ENCODE assay signal across 8 cellular contexts in genomic region chr17:62093188-62094155, GRCh38. TPM values are rescaled to one million over a fixed set of nuclear protein-coding genes. Genes with fewer than 3 reads are reported as not detected.
DNase-seq lines count a peak whose midpoint lies in the region; ATAC-seq and TF ChIP-seq lines count a peak whose summit lies in the region.

No MANE protein-coding gene starts in this region.

- H3K27ac ChIP-seq in liver (ENCODE audit: low read depth in 1 of 2, low read length in 2 of 2) = peak overlapping the region; percentile 73 to 76

- TF ChIP-seq CTCF in liver (IDR thresholded peaks at IDR 0.05; ENCODE audit: low read depth, low read length, missing input control) = no peak

- peak overlapping the region in 1 of 2 donors; percentile 40 for H3K9ac ChIP-seq in liver (ENCODE audit: low read depth in 1 of 2, low read length in 2 of 2)

- no peak overlapping the region for H3K4me3 Mint-ChIP-seq in activated CD4-positive, alpha-beta T cell treated with anti-CD3 and anti-CD28 coated beads, Interleukin-2, amount 10 ng/mL, durations not matched to agents 24 days and 14 days

- H3K36me3 Mint-ChIP-seq in activated naive CD4-positive, alpha-beta T cell treated with anti-CD3 and anti-CD28 coated beads, Interleukin-2, amount 50 U/mL, for 72 hours = no peaks in the 10 kb centered on the region
- no peaks in the 10 kb centered on the region for H3K36me3 Mint-ChIP-seq in activated CD4-positive, alpha-beta T cell treated with anti-CD3 and anti-CD28 coated beads, Interleukin-2, amount 10 ng/mL, durations not matched to agents 24 days and 14 days (ENCODE audit: low read depth)

- peaks cover 8 to 63% (median 51%) of the 10 kb centered on the region in 4 donors for H3K4me1 ChIP-seq in liver (ENCODE audit: control insufficient read depth in 4 of 4, insufficient read depth in 4 of 4, low read length in 3 of 4)

- H3K4me1 Mint-ChIP-seq in activated CD4-positive, alpha-beta T cell treated with anti-CD3 and anti-CD28 coated beads, Interleukin-2, amount 10 ng/mL, durations not matched to agents 24 days and 14 days = peaks cover 5% of the 10 kb centered on the region

- in situ Hi-C loops in SK-MEL-5 (cut with HindIII; ENCODE audit: low pct_unique_long_range_greater_than_20kb, low sequenced_read_pairs) = no loop called here

- no peaks in the 10 kb centered on the region for H3K9me3 ChIP-seq in liver (ENCODE audit: control insufficient read depth in 4 of 4, low read length in 3 of 4)

- no peaks in the 10 kb centered on the region for H3K36me3 ChIP-seq in liver (ENCODE audit: control insufficient read depth in 4 of 4, insufficient read depth in 3 of 4, low read depth in 1 of 4, low read length in 3 of 4)

- no peak overlapping the region for H3K4me3 ChIP-seq in liver (ENCODE audit: low read depth in 1 of 3, low read length in 3 of 3)

- TF ChIP-seq RAD21 in liver (IDR thresholded peaks at IDR 0.05) = no peak

- WGBS in liver = 53% methylated on average over 7 of the region's 7 CpGs

- DNase-seq in activated naive CD4-positive, alpha-beta T cell treated with anti-CD3 and anti-CD28 coated beads, Interleukin-2, amount 50 U/mL, for 72 hours (ENCODE audit: low spot score in 2 of 2) = peak in 1 of 2 donors; percentile 9
- DNase-seq in activated naive CD4-positive, alpha-beta T cell (lab: John Stamatoyannopoulos, UW) = no peak
- DNase-seq in SK-MEL-5 (ENCODE audit: low read depth, low spot score) = peak; percentile 66
- DNase-seq in NCI-H187 (lab: John Stamatoyannopoulos, UW) = no peak
- DNase-seq in cerebellum (ENCODE audit: low spot score) = no peak
- no peak for DNase-seq in activated CD4-positive, alpha-beta T cell treated with anti-CD3 and anti-CD28 coated beads, Interleukin-2, amount 10 ng/mL, durations not matched to agents 24 days and 14 days

- H3K27me3 ChIP-seq in liver (ENCODE audit: control insufficient read depth in 4 of 4, insufficient read depth in 4 of 4, low read length in 3 of 4) = no peaks in the 10 kb centered on the region

- peak; percentile 99 to 100 for ATAC-seq in activated naive CD4-positive, alpha-beta T cell treated with anti-CD3 and anti-CD28 coated beads, Interleukin-2, amount 50 U/mL, for 72 hours
- ATAC-seq in HG02852 (IDR thresholded peaks at IDR 0.05; ENCODE audit: unreplicated experiment) = peak; percentile 95

- H3K9me3 Mint-ChIP-seq in activated naive CD4-positive, alpha-beta T cell treated with anti-CD3 and anti-CD28 coated beads, Interleukin-2, amount 50 U/mL, for 72 hours = no peaks in the 10 kb centered on the region
- no peaks in the 10 kb centered on the region for H3K9me3 Mint-ChIP-seq in activated CD4-positive, alpha-beta T cell treated with anti-CD3 and anti-CD28 coated beads, Interleukin-2, amount 10 ng/mL, durations not matched to agents 24 days and 14 days

- H3K27me3 Mint-ChIP-seq in activated CD4-positive, alpha-beta T cell treated with anti-CD3 and anti-CD28 coated beads, Interleukin-2, amount 10 ng/mL, durations not matched to agents 24 days and 14 days = peaks cover 4% of the 10 kb centered on the region

- H3K27ac Mint-ChIP-seq in activated naive CD4-positive, alpha-beta T cell treated with anti-CD3 and anti-CD28 coated beads, Interleukin-2, amount 50 U/mL, for 72 hours = no peak overlapping the region
- H3K27ac Mint-ChIP-seq in activated CD4-positive, alpha-beta T cell treated with anti-CD3 and anti-CD28 coated beads, Interleukin-2, amount 10 ng/mL, durations not matched to agents 24 days and 14 days = no peak overlapping the region

- intact Hi-C loops in activated CD4-positive, alpha-beta T cell treated with anti-CD3 and anti-CD28 coated beads, Interleukin-2, amount 10 ng/mL, durations not matched to agents 24 days and 14 days (cut with micrococcal nuclease) = no loop called here

TF ChIP-seq in liver, 16 proteins besides CTCF, POLR2A, EP300 and RAD21:
- TF ChIP-seq FOXA2 (IDR thresholded peaks at IDR 0.05) = no peak
- peak; percentile 52 to 59 for TF ChIP-seq RXRA (IDR thresholded peaks at IDR 0.05)
- no peak for TF ChIP-seq NR2F2 (IDR thresholded peaks at IDR 0.05)
- TF ChIP-seq HNF4A (conservative IDR thresholded peaks at IDR 0.05) = peak in 1 of 2 donors; percentile 49
- TF ChIP-seq MAX (IDR thresholded peaks at IDR 0.05) = no peak
TF ChIP-seq in liver: peak in this region for 2.

RNA-seq across cellular contexts. Expression of gene MED13, which starts 28.4 kb away (rescaled TPM):
- total RNA-seq in activated naive CD4-positive, alpha-beta T cell treated with anti-CD3 and anti-CD28 coated beads, Interleukin-2, amount 50 U/mL, for 72 hours = 10 to 100 TPM; 45.9 to 56.6 TPM
- 42.4 and 44.5 TPM in 2 replicates for total RNA-seq in SK-MEL-5 (2014; rRNA removed; shearing (Covaris generic))
- polyA plus RNA-seq in SK-MEL-5 (2015; cell fraction: cytosol; rRNA removed) = 16.9 and 24.6 TPM in 2 replicates
- 26.4 and 28.0 TPM in 2 replicates for polyA plus RNA-seq in SK-MEL-5 (2015; cell fraction: nucleus; rRNA removed)
- total RNA-seq in liver (10 to 100 TPM; 44.2 to 64.0 TPM), cerebellum (119 TPM)
- polyA plus RNA-seq in liver = 1 to 10 TPM; 6.6 to 7.7 TPM
- total RNA-seq in activated CD4-positive, alpha-beta T cell treated with anti-CD3 and anti-CD28 coated beads, Interleukin-2, amount 10 ng/mL, durations not matched to agents 24 days and 14 days = 60.1 and 63.4 TPM in 2 replicates
